In genomic region chr14:95117937-95118726, GRCh38 we compare ENCODE assay signal across 1 cellular context.
TF ChIP-seq lines count a peak whose summit lies in the region.

No MANE protein-coding gene starts in this region.

TF ChIP-seq in IMR-90, 13 proteins besides CTCF, POLR2A, EP300 and RAD21:
- TF ChIP-seq BHLHE40 (IDR thresholded peaks at IDR 0.05; ENCODE audit: low read depth, low read length) = no peak
- TF ChIP-seq CEBPB (IDR thresholded peaks at IDR 0.05; ENCODE audit: low read depth, low read length) = no peak
- no peak for TF ChIP-seq USF2 (IDR thresholded peaks at IDR 0.05; ENCODE audit: low read depth, low read length)
- no peak for TF ChIP-seq RFX5 (IDR thresholded peaks at IDR 0.05; ENCODE audit: low read depth, low read length)
- no peak for TF ChIP-seq MXI1 (IDR thresholded peaks at IDR 0.05; ENCODE audit: borderline replicate concordance, low read depth, low read length)
